In genomic region chr2:100819365-100820345, GRCh38 we compare ENCODE assay signal across 8 cellular contexts. TPM values are rescaled to one million over a fixed set of nuclear protein-coding genes. Genes with fewer than 3 reads are reported as not detected.
DNase-seq lines count a peak whose midpoint lies in the region; ATAC-seq and TF ChIP-seq lines count a peak whose summit lies in the region.

Gene NPAS2 (plus strand): TSS chr2:100820139. CDS start chr2:100904755, 84,616 bp downstream.

- no peaks in the 10 kb centered on the region for H3K4me1 ChIP-seq in HUES6 (ENCODE audit: control insufficient read depth, insufficient read depth, low read length)
- peaks cover 8% of the 10 kb centered on the region for H3K4me1 ChIP-seq in ovary (ENCODE audit: insufficient read depth)

- no peaks in the 10 kb centered on the region for H3K36me3 ChIP-seq in HUES6 (ENCODE audit: control insufficient read depth, insufficient read depth, low read length)
- H3K36me3 ChIP-seq in ovary, result no peaks in the 10 kb centered on the region

- no peaks in the 10 kb centered on the region for H3K9me3 ChIP-seq in HUES6 (ENCODE audit: control insufficient read depth, insufficient read depth, low read depth, low read length)
- H3K9me3 ChIP-seq in ovary, result no peaks in the 10 kb centered on the region

- H3K9ac ChIP-seq in HUES6 (ENCODE audit: low read length), result peak within 1 kb of the TSS; percentile 34

- peak within 1 kb of the TSS; percentile 73 for H3K4me3 ChIP-seq in AG10803 (ENCODE audit: low read length)
- H3K4me3 ChIP-seq in HUES6 (ENCODE audit: low read depth, low read length), result peak within 1 kb of the TSS; percentile 73
- peak within 1 kb of the TSS; percentile 71 for H3K4me3 ChIP-seq in ovary

- H3K27me3 ChIP-seq in HUES6 (ENCODE audit: control insufficient read depth, insufficient read depth, low read length) (peaks cover 79% of the 10 kb centered on the region), ovary (no peaks in the 10 kb centered on the region)

- no peak for TF ChIP-seq CTCF in AG10803 (conservative IDR thresholded peaks at IDR 0.05; ENCODE audit: low read length)
- TF ChIP-seq CTCF in ovary (IDR thresholded peaks at IDR 0.05), result no peak

- ATAC-seq in Right ventricle myocardium inferior, result peak; percentile 52

- no peak for TF ChIP-seq EP300 in ovary (IDR thresholded peaks at IDR 0.05)

- TF ChIP-seq POLR2A in ovary (IDR thresholded peaks at IDR 0.05), result no peak

- 0 to 1% (median 0%) methylated on average over 65 to 104 of the region's 105 CpGs for WGBS in ovary, 3 donors

- H3K27ac ChIP-seq in HUES6 (ENCODE audit: low read depth, low read length), result no peak within 1 kb of the TSS
- H3K27ac ChIP-seq in ovary, result peak within 1 kb of the TSS in 1 of 2 donors; percentile 23

- peak; percentile 47 for DNase-seq in AG10803 (ENCODE audit: low read depth)
- peak; percentile 43 for DNase-seq in activated naive CD4-positive, alpha-beta T cell treated with anti-CD3 and anti-CD28 coated beads, Interleukin-2, amount 50 U/mL, for 16 hours
- DNase-seq in Right ventricle myocardium inferior (ENCODE audit: missing footprints), result no peak
- peak in 4 of 5 donors; percentile 21 to 44 (median 34) for DNase-seq in ovary
- DNase-seq in globus pallidus (ENCODE audit: low spot score), result no peak
- no peak for DNase-seq in effector CD4-positive, alpha-beta T cell
- no peak for DNase-seq in NCI-H510A (lab: John Stamatoyannopoulos, UW)

- intact Hi-C loops in Right ventricle myocardium inferior (cut with DNase I) (loop anchor here (1.0 to 5.0 kb wide), 5 partner anchors 59 to 333 kb away; partner anchors contain the start of gene TBC1D8), ovary (cut with DNase I) (loop anchor here in 1 of 4 donors (10.0 kb wide), 1 partner anchor 165 kb away; no protein-coding TSS in a partner anchor)

RNA-seq across cellular contexts. Expression of gene NPAS2, which starts in this region (rescaled TPM):
- total RNA-seq in Right ventricle myocardium inferior (38.0 TPM), ovary (10 to 100 TPM in 2 of 7 donors, 1 to 10 TPM in 5; 1.6 to 12.4 (median 7.3) TPM)
- polyA plus RNA-seq in ovary, result 10 to 100 TPM in 1 of 2 donors, 1 to 10 TPM in 1; 4.6 to 20.6 TPM

Comparison
In these comparisons a context has a peak if more than half of its experiments do, and no peak if none do; other contexts are left out.
1. DNase-seq: peak in AG10803 (single experiment), activated naive CD4-positive, alpha-beta T cell treated with anti-CD3 and anti-CD28 coated beads, Interleukin-2, amount 50 U/mL, for 16 hours (single experiment) and ovary (4 of 5); none in Right ventricle myocardium inferior (single experiment), globus pallidus (single experiment), effector CD4-positive, alpha-beta T cell (single experiment) and NCI-H510A (single experiment).
2. Peak in every context shown above with its lines, with median percentiles within 50 percentile points of each other: H3K4me3 ChIP-seq.